16 cellular contexts compared by ENCODE assay signal in genomic region chr11:106491751-106492150, GRCh38.
"Had no signal": no experiment of that assay in that cellular context is flagged by ENCODE, and none has a peak within 500 bp of the region (broad histone marks: within the 10 kb centered on the region; RNA-seq: fewer than 3 reads in every experiment).

No MANE protein-coding gene starts in this region.

- DNase-seq: left colon; left lung; lower lobe of right lung; mammary epithelial cell; naive thymus-derived CD8-positive, alpha-beta T cell; pancreas; psoas muscle; right lobe of liver; stimulated activated CD4-positive, alpha-beta T cell treated with anti-CD3 and anti-CD28 coated beads, Interleukin-1b, Interleukin-23, amount 100 ng/mL, for 48 hours; stimulated activated CD4-positive, alpha-beta T cell treated with anti-CD3 and anti-CD28 coated beads, Interleukin-2, amount 100 ng/mL, for 48 hours; stimulated activated CD4-positive, alpha-beta T cell treated with anti-CD3 and anti-CD28 coated beads, Interleukin-4, amount 100 ng/mL, for 4 hours; stimulated activated CD8-positive, alpha-beta memory T cell treated with anti-CD3 and anti-CD28 coated beads, Interleukin-4, amount 100 ng/mL, for 48 hours; stimulated activated naive CD4-positive, alpha-beta T cell treated with Interleukin-2 at 50 U/mL for 16 hours; stimulated activated naive CD8-positive, alpha-beta T cell treated with anti-CD3 and anti-CD28 coated beads, Interleukin-15, amount 100 ng/mL, for 72 hours; uterus had no signal

- FAIRE-seq: keratinocyte, pancreas had no signal
